20 cellular contexts compared by ENCODE assay signal in the genomic region with DNA sequence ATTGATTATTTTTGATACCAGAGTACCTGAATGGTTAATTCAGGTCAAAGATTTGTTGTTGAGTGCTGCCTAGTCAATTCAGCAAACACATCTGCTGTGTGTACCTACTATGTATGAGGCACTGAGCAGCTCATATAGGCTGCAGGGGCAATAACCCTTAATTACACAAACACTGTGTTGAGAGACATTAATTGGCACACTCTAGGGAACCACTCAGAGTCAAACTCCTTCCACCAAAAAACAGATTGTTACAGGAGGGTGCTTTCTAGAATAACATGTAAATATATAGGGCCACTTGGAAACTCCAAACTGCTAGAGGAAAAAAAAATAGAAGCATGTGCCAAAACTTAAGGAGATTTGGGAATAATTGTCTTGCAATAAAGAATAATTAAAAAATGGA.
"Had no signal": no experiment of that assay in that cellular context is flagged by ENCODE, and none has a peak within 500 bp of the region (broad histone marks: within the 10 kb centered on the region; RNA-seq: fewer than 3 reads in every experiment).

No MANE protein-coding gene starts in this region.

- ATAC-seq: activated CD8-positive, alpha-beta memory T cell treated with anti-CD3 and anti-CD28 coated beads, Interleukin-2, amount 10 ng/mL, durations not matched to agents 7 days and 5 days; gastrocnemius medialis; left lobe of liver; stimulated activated naive B cell treated with anti-CD40 and anti-IgM and Interleukin-4, amounts not matched to agents 10 μg/mL and 1 μg/mL and 100 μg/mL, for 72 hours had no signal

- DNase-seq: activated CD4-positive, alpha-beta memory T cell treated with anti-CD3 and anti-CD28 coated beads, Interleukin-2, amount 10 ng/mL, durations not matched to agents 7 days and 5 days; activated CD4-positive, alpha-beta T cell treated with anti-CD3 and anti-CD28 coated beads for 48 hours; activated CD4-positive, CD25-positive, alpha-beta regulatory T cell; activated CD8-positive, alpha-beta memory T cell treated with anti-CD3 and anti-CD28 coated beads, Interleukin-2, amount 10 ng/mL, durations not matched to agents 7 days and 5 days; cerebellar nuclear complex; cortex of kidney; gastrocnemius medialis; head of caudate nucleus; midbrain; nephron progenitor cell; nucleus accumbens; posterior cingulate gyrus; retina; spleen; stimulated activated naive B cell treated with anti-CD40 and anti-IgM and Interleukin-4, amounts not matched to agents 10 μg/mL and 1 μg/mL and 100 μg/mL, for 72 hours; upper lobe of left lung had no signal

- H3K27ac ChIP-seq: gastrocnemius medialis, spleen, thoracic aorta, upper lobe of left lung had no signal

- FAIRE-seq: bronchial epithelial cell, keratinocyte had no signal
